1 cellular context compared by ENCODE assay signal in genomic region chr4:37008199-37008598, GRCh38.
TF ChIP-seq lines count a peak whose summit lies in the region.

No MANE protein-coding gene starts in this region.

TF ChIP-seq in HepG2, 621 proteins besides CTCF, POLR2A, EP300 and RAD21 (continued from another document and continues in another):
- no peak for TF ChIP-seq BRF2 (CRISPR knock-in tag; IDR thresholded peaks at IDR 0.05)
- TF ChIP-seq AGO2 (optimal IDR thresholded peaks at IDR 0.05; ENCODE audit: low read depth, low read length), result no peak
- no peak for TF ChIP-seq ELK4 (CRISPR knock-in tag; IDR thresholded peaks at IDR 0.05; ENCODE audit: borderline replicate concordance)
- no peak for TF ChIP-seq ZNF225 (CRISPR knock-in tag; IDR thresholded peaks at IDR 0.05)
- TF ChIP-seq DBP (CRISPR knock-in tag; IDR thresholded peaks at IDR 0.05; ENCODE audit: not compliant biosample characterization), result no peak
- no peak for TF ChIP-seq ZNF773 (CRISPR knock-in tag; IDR thresholded peaks at IDR 0.05; ENCODE audit: borderline replicate concordance)
- TF ChIP-seq ZBTB4 (CRISPR knock-in tag; IDR thresholded peaks at IDR 0.05; ENCODE audit: borderline replicate concordance), result no peak
- TF ChIP-seq ETS1 (CRISPR knock-in tag; IDR thresholded peaks at IDR 0.05), result no peak
- TF ChIP-seq ZNF777 (CRISPR knock-in tag; IDR thresholded peaks at IDR 0.05), result no peak
- no peak for TF ChIP-seq ZNF776 (CRISPR knock-in tag; IDR thresholded peaks at IDR 0.05)
- TF ChIP-seq CENPBD1 (CRISPR knock-in tag; IDR thresholded peaks at IDR 0.05; ENCODE audit: borderline replicate concordance, low read depth), result no peak
- no peak for TF ChIP-seq SRSF4 (IDR thresholded peaks at IDR 0.05; ENCODE audit: low read depth, low read length, poor library complexity, severe bottlenecking)
- TF ChIP-seq MBNL3 (CRISPR knock-in tag; conservative IDR thresholded peaks at IDR 0.05), result peak; percentile 100
- no peak for TF ChIP-seq MTA3 (CRISPR knock-in tag; IDR thresholded peaks at IDR 0.05)
- 0 out of 2 replicates have a peak, but pooled peaks have one; percentile 32 for TF ChIP-seq PRDM10 (CRISPR knock-in tag; IDR thresholded peaks at IDR 0.05; ENCODE audit: low read depth)
- TF ChIP-seq PLRG1 (conservative IDR thresholded peaks at IDR 0.05), result no peak
- peak; percentile 68 for TF ChIP-seq HDAC2 (CRISPR knock-in tag; IDR thresholded peaks at IDR 0.05)
- TF ChIP-seq ZFP82 (CRISPR knock-in tag; IDR thresholded peaks at IDR 0.05; ENCODE audit: borderline replicate concordance), result no peak
- TF ChIP-seq FOXK1 (CRISPR knock-in tag; IDR thresholded peaks at IDR 0.05; ENCODE audit: borderline replicate concordance, low read depth), result peak; percentile 92; the same call in 1 of the 2 replicates
- no peak for TF ChIP-seq EEA1 (CRISPR knock-in tag; IDR thresholded peaks at IDR 0.05; ENCODE audit: borderline replicate concordance)
- TF ChIP-seq TFDP1 (CRISPR knock-in tag; IDR thresholded peaks at IDR 0.05; ENCODE audit: borderline replicate concordance), result peak; percentile 58; the same call in 1 of the 2 replicates
- no peak for TF ChIP-seq PRPF4 (IDR thresholded peaks at IDR 0.05; ENCODE audit: low read depth, low read length, poor library complexity, severe bottlenecking)
- no peak for TF ChIP-seq AKAP8 (CRISPR knock-in tag; IDR thresholded peaks at IDR 0.05)
- peak; percentile 77; the same call in 1 of the 2 replicates for TF ChIP-seq SMAD3 (CRISPR knock-in tag; IDR thresholded peaks at IDR 0.05)
- no peak for TF ChIP-seq NFYB (CRISPR knock-in tag; IDR thresholded peaks at IDR 0.05)
- TF ChIP-seq JUN (CRISPR knock-in tag; IDR thresholded peaks at IDR 0.05), result peak; percentile 78; the same call in 1 of the 2 replicates
- TF ChIP-seq MED1 (CRISPR knock-in tag; IDR thresholded peaks at IDR 0.05), result peak; percentile 95
- peak; percentile 99 for TF ChIP-seq NFE2 (CRISPR knock-in tag; IDR thresholded peaks at IDR 0.05)
- peak; percentile 83 for TF ChIP-seq NCOA2 (CRISPR knock-in tag; IDR thresholded peaks at IDR 0.05)
- TF ChIP-seq ZSCAN20 (CRISPR knock-in tag; IDR thresholded peaks at IDR 0.05; ENCODE audit: borderline replicate concordance), result no peak
- no peak for TF ChIP-seq ZNF569 (CRISPR knock-in tag; IDR thresholded peaks at IDR 0.05; ENCODE audit: borderline replicate concordance)
- TF ChIP-seq ZNF546 (CRISPR knock-in tag; conservative IDR thresholded peaks at IDR 0.05), result no peak
- TF ChIP-seq SUZ12 (IDR thresholded peaks at IDR 0.05; ENCODE audit: low read depth, low read length), result no peak
- TF ChIP-seq ZNF235 (CRISPR knock-in tag; IDR thresholded peaks at IDR 0.05; ENCODE audit: borderline replicate concordance), result no peak
- TF ChIP-seq ZNF562 (CRISPR knock-in tag; IDR thresholded peaks at IDR 0.05; ENCODE audit: borderline replicate concordance), result peak; percentile 62; the same call in 1 of the 2 replicates
- TF ChIP-seq MYC (CRISPR knock-in tag; IDR thresholded peaks at IDR 0.05; ENCODE audit: borderline replicate concordance), result peak; percentile 50; the same call in 1 of the 2 replicates
- no peak for TF ChIP-seq MLLT10 (CRISPR knock-in tag; IDR thresholded peaks at IDR 0.05)
- TF ChIP-seq CEBPB (IDR thresholded peaks at IDR 0.05; ENCODE audit: borderline replicate concordance, low read depth, low read length), result no peak
- no peak for TF ChIP-seq ZNF549 (CRISPR knock-in tag; IDR thresholded peaks at IDR 0.05)
- TF ChIP-seq CBFB (CRISPR knock-in tag; IDR thresholded peaks at IDR 0.05), result no peak
- 0 out of 2 replicates have a peak, but pooled peaks have one; percentile 25 for TF ChIP-seq SP5 (CRISPR knock-in tag; IDR thresholded peaks at IDR 0.05; ENCODE audit: borderline replicate concordance, low read depth)
- TF ChIP-seq SRSF1 (optimal IDR thresholded peaks at IDR 0.05; ENCODE audit: low read depth, low read length), result no peak
- TF ChIP-seq DNMT3B (CRISPR knock-in tag; conservative IDR thresholded peaks at IDR 0.05), result 0 out of 2 replicates have a peak, but pooled peaks have one; percentile 76
- no peak for TF ChIP-seq NFATC3 (CRISPR knock-in tag; IDR thresholded peaks at IDR 0.05)
- TF ChIP-seq ZNF329 (CRISPR knock-in tag; IDR thresholded peaks at IDR 0.05; ENCODE audit: low read depth), result no peak
- TF ChIP-seq FOXC1 (CRISPR knock-in tag; IDR thresholded peaks at IDR 0.05; ENCODE audit: borderline replicate concordance), result no peak
- TF ChIP-seq ZNF816 (CRISPR knock-in tag; IDR thresholded peaks at IDR 0.05; ENCODE audit: borderline replicate concordance), result no peak
- 0 out of 2 replicates have a peak, but pooled peaks have one; percentile 53 for TF ChIP-seq ZNF253 (CRISPR knock-in tag; IDR thresholded peaks at IDR 0.05; ENCODE audit: borderline replicate concordance)
- TF ChIP-seq TEF (CRISPR knock-in tag; IDR thresholded peaks at IDR 0.05), result peak; percentile 97
- peak; percentile 78 for TF ChIP-seq ZNF574 (CRISPR knock-in tag; IDR thresholded peaks at IDR 0.05)
